28 cellular contexts compared by ENCODE assay signal in the genomic region with DNA sequence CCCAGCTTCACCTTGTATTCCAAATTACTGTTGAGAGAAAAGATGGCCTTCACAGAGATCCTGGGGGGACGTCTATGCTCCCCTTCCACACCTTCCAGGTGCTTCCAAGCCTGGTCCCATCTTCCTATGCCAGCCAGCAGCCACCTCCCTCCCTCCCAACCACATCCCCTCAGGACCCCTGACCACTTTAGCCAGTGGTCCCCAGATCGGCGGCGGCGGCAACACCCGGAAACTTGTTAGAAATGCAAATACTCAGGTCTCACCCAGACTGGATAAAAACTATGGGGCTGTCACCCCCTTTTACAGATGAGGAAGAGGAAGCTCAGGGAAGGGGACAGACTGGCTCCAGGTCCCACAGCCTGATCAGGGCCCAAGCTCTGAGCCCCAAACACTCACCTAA. TPM values are rescaled to one million over a fixed set of nuclear protein-coding genes. Genes with fewer than 3 reads are reported as not detected.
"Had no signal": no experiment of that assay in that cellular context is flagged by ENCODE, and none has a peak within 500 bp of the region (broad histone marks: within the 10 kb centered on the region; RNA-seq: fewer than 3 reads in every experiment).

No MANE protein-coding gene starts in this region.

- H3K27ac Mint-ChIP-seq: immature natural killer cell, mesothelial cell of epicardium had no signal

- H3K4me1 Mint-ChIP-seq: immature natural killer cell had no signal

- H3K9me3 Mint-ChIP-seq: mesothelial cell of epicardium had no signal

- FAIRE-seq: colon, endothelial cell of umbilical vein, frontal cortex had no signal

- H3K9me3 ChIP-seq: esophagus muscularis mucosa, gastroesophageal sphincter, heart left ventricle, left lung, lower lobe of right lung, mucosa of descending colon had no signal

- H3K36me3 Mint-ChIP-seq: immature natural killer cell, mesothelial cell of epicardium had no signal

- H3K4me1 ChIP-seq: esophagus muscularis mucosa, foreskin keratinocyte, gastroesophageal sphincter, left lung, lower lobe of right lung had no signal

- DNase-seq: dermis blood vessel endothelial cell; dorsolateral prefrontal cortex; effector CD4-positive, alpha-beta T cell; effector memory CD4-positive, alpha-beta T cell; foreskin keratinocyte; heart left ventricle; hypothalamus; immature natural killer cell; islet precursor cell; left cardiac atrium; left ventricle myocardium superior; lower lobe of right lung; mesenchymal stem cell; mucosa of descending colon had no signal

- H3K4me3 Mint-ChIP-seq: immature natural killer cell, mesothelial cell of epicardium had no signal

- H3K36me3 ChIP-seq: esophagus muscularis mucosa, gastroesophageal sphincter, left lung, lower lobe of right lung had no signal

- H3K27ac ChIP-seq: coronary artery, dorsolateral prefrontal cortex, esophagus muscularis mucosa, foreskin keratinocyte, gastroesophageal sphincter, heart left ventricle, hepatocyte, left lung, lower lobe of right lung had no signal

- H3K27me3 ChIP-seq: dorsolateral prefrontal cortex, esophagus muscularis mucosa, gastroesophageal sphincter, heart left ventricle, hepatocyte, left lung had no signal

- H3K4me3 ChIP-seq: coronary artery, dorsolateral prefrontal cortex, esophagus muscularis mucosa, gastroesophageal sphincter, heart left ventricle, hepatocyte, left lung, lower lobe of right lung, mucosa of descending colon had no signal

RNA-seq across cellular contexts. Expression of gene PRSS50, which starts 38.0 kb away (rescaled TPM):
- total RNA-seq: dermis blood vessel endothelial cell, endothelial cell of umbilical vein, epithelial cell of proximal tubule, fibroblast of lung, fibroblast of villous mesenchyme, foreskin keratinocyte, frontal cortex, left cardiac atrium, lung microvascular endothelial cell, mesenteric fat pad had no signal
- polyA plus RNA-seq: endothelial cell of umbilical vein, fibroblast of lung, foreskin keratinocyte, immature natural killer cell had no signal

RNA-seq across cellular contexts. Expression of gene TMIE, which starts 54.5 kb away (rescaled TPM):
- total RNA-seq: epithelial cell of proximal tubule, fibroblast of villous mesenchyme, foreskin keratinocyte had no signal
- polyA plus RNA-seq: foreskin keratinocyte, immature natural killer cell had no signal
